11 cellular contexts compared by ENCODE assay signal in the genomic region with DNA sequence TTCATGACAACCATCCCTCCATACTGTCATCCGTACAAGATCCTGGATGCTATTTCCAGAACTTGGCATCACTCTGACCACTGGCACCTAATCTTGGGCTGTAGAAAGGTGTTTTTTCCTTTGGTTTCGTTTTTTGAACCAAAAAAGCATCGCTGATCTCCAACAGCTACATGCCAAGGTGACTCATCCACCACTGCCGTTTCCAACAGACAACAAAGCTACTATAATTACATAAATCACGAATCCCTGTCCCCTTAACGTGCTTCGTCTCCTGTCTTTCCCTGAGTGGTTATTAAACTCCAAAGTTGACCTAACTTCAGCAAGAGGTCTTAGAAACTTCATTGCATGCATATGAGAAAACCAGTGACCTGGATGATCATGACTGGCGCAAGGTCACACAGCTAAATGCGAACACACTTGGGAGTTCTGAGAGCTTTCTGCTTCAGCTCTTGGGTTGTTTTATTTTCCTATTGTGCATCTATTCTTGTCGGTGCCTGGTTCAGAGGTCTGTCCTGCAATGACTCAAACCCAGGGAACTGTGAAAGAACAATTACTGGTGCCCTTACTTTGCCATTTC.
DNase-seq lines count a peak whose midpoint lies in the region; ATAC-seq, FAIRE-seq and TF ChIP-seq lines count a peak whose summit lies in the region.
"Had no signal": no experiment of that assay in that cellular context is flagged by ENCODE, and none has a peak within 500 bp of the region (broad histone marks: within the 10 kb centered on the region; RNA-seq: fewer than 3 reads in every experiment).

No MANE protein-coding gene starts in this region.

- no peaks in the 10 kb centered on the region for H3K36me3 Mint-ChIP-seq in Calu3 (ENCODE audit: insufficient read depth, unreplicated experiment)

- peaks cover 3% of the 10 kb centered on the region for H3K4me1 Mint-ChIP-seq in Calu3 (ENCODE audit: low read depth, unreplicated experiment)

- H3K27me3 ChIP-seq in RWPE2 (ENCODE audit: insufficient read depth, poor library complexity, severe bottlenecking) (no peaks in the 10 kb centered on the region), foreskin keratinocyte (peaks cover 2% of the 10 kb centered on the region), SJCRH30 (no peaks in the 10 kb centered on the region)
- H3K27me3 ChIP-seq: BE2C had no signal

- H3K27ac ChIP-seq in RWPE2 (ENCODE audit: poor library complexity, severe bottlenecking) (no peak overlapping the region), foreskin keratinocyte (no peak overlapping the region), SJCRH30 (no peak overlapping the region)

- H3K36me3 ChIP-seq in RWPE2 (ENCODE audit: low read depth) (no peaks in the 10 kb centered on the region), SJCRH30 (no peaks in the 10 kb centered on the region)
- H3K36me3 ChIP-seq: BE2C had no signal

- CTCF ChIA-PET in Calu3 (lab: Charles Lee): interaction anchor here (0.6 to 1.0 kb wide), 2 partner anchors 87 to 141 kb away, joined by 3 to 4 read pairs; no protein-coding TSS in a partner anchor

- H3K4me3 ChIP-seq in RWPE2 (ENCODE audit: severe bottlenecking) (no peak overlapping the region), SJCRH30 (no peak overlapping the region)

- TF ChIP-seq CTCF in RWPE2 (IDR thresholded peaks at IDR 0.05; ENCODE audit: poor library complexity, severe bottlenecking) (no peak), foreskin keratinocyte (conservative IDR thresholded peaks at IDR 0.05) (no peak), Calu3 (IDR thresholded peaks at IDR 0.05; ENCODE audit: unreplicated experiment) (no peak)

- no peaks in the 10 kb centered on the region for H3K27me3 Mint-ChIP-seq in Calu3 (ENCODE audit: unreplicated experiment)

- H3K4me3 Mint-ChIP-seq in Calu3 (ENCODE audit: low read depth, unreplicated experiment): no peak overlapping the region

- DNase-seq in AG08396 (ENCODE audit: low spot score) (peak; percentile 27), H54 (ENCODE audit: insufficient read length, low spot score) (no peak), RWPE2 (ENCODE audit: low spot score) (no peak), foreskin keratinocyte (peak in 1 of 2 donors; percentile 30), Calu3 (no peak), SKM-1 treated with dmso at 0.1 percent for 144 hours (lab: John Stamatoyannopoulos, UW; ENCODE audit: unreplicated experiment) (no peak), DMS 273 treated with DMSO at 0.1 percent for 48 hours (lab: John Stamatoyannopoulos, UW) (no peak), SJCRH30 (no peak)
- DNase-seq: activated CD4-positive, alpha-beta T cell treated with anti-CD3 and anti-CD28 coated beads for 4 hours; BE2C; NCI-H526 treated with DMSO at 0.1 percent for 48 hours had no signal

- BruUV-seq in Calu3 (replicated peaks; lab: Mats Ljungman, UMichigan): no TSS peak

- H3K9me3 Mint-ChIP-seq in Calu3 (ENCODE audit: low read depth, unreplicated experiment): no peaks in the 10 kb centered on the region

- ATAC-seq in RWPE2 (ENCODE audit: low read depth) (peak; percentile 46; the same call in 1 of the 3 replicates), foreskin keratinocyte (peak; percentile 66)

- H3K4me1 ChIP-seq in RWPE2 (ENCODE audit: insufficient read depth, poor library complexity, severe bottlenecking) (no peaks in the 10 kb centered on the region), foreskin keratinocyte (no peaks in the 10 kb centered on the region), SJCRH30 (no peaks in the 10 kb centered on the region)
- H3K4me1 ChIP-seq: BE2C had no signal

- intact Hi-C loops in Calu3 (cut with micrococcal nuclease; ENCODE audit: unreplicated experiment): no loop called here

- no peak overlapping the region for H3K27ac Mint-ChIP-seq in Calu3 (ENCODE audit: unreplicated experiment)

- peak; percentile 67 for FAIRE-seq in H54 (lab: Jason Lieb, UNC)

- TF ChIP-seq POLR2A in H54 (IDR thresholded peaks at IDR 0.05; ENCODE audit: low read depth, low read length): no peak

- no peaks in the 10 kb centered on the region for H3K9me3 ChIP-seq in RWPE2 (ENCODE audit: severe bottlenecking)
- H3K9me3 ChIP-seq in SJCRH30 (replicated peaks): no peaks in the 10 kb centered on the region
- H3K9me3 ChIP-seq: BE2C had no signal
